Comparison of ENCODE assay signal across 16 cellular contexts in genomic region chr22:49866134-49866533, GRCh38.
"Had no signal": no experiment of that assay in that cellular context is flagged by ENCODE, and none has a peak within 500 bp of the region (broad histone marks: within the 10 kb centered on the region; RNA-seq: fewer than 3 reads in every experiment).

No MANE protein-coding gene starts in this region.

- H3K27me3 Mint-ChIP-seq: activated B cell treated with CpG ODN at 0.5 μM for 24 hours; activated CD4-positive, alpha-beta T cell treated with anti-CD3 and anti-CD28 coated beads, Interleukin-2, amount 10 ng/mL, durations not matched to agents 24 days and 14 days had no signal

- ATAC-seq: left ventricle myocardium superior had no signal

- H3K27ac Mint-ChIP-seq: activated B cell treated with CpG ODN at 0.5 μM for 24 hours; activated CD4-positive, alpha-beta T cell treated with anti-CD3 and anti-CD28 coated beads, Interleukin-2, amount 10 ng/mL, durations not matched to agents 24 days and 14 days had no signal

- H3K27me3 ChIP-seq: cardiac muscle cell, hepatocyte, sigmoid colon had no signal

- H3K36me3 ChIP-seq: cardiac muscle cell, sigmoid colon had no signal

- H3K4me3 Mint-ChIP-seq: activated B cell treated with CpG ODN at 0.5 μM for 24 hours; activated CD4-positive, alpha-beta T cell treated with anti-CD3 and anti-CD28 coated beads, Interleukin-2, amount 10 ng/mL, durations not matched to agents 24 days and 14 days had no signal

- H3K4me3 ChIP-seq: cardiac muscle cell, coronary artery, hepatocyte, sigmoid colon had no signal

- H3K4me1 ChIP-seq: sigmoid colon had no signal

- DNase-seq: activated B cell treated with CpG ODN at 0.5 μM for 24 hours; activated CD4-positive, alpha-beta T cell treated with anti-CD3 and anti-CD28 coated beads, Interleukin-2, amount 10 ng/mL, durations not matched to agents 24 days and 14 days; activated gamma-delta T cell treated with Interleukin-2 at 50 U/mL for 16 hours; activated T-cell treated with anti-CD3 and anti-CD28 coated beads, Interleukin-2, amount 50 U/mL, for 48 hours; effector CD4-positive, alpha-beta T cell; left ventricle myocardium superior; mesenchymal stem cell; sigmoid colon; stimulated activated CD4-positive, alpha-beta T cell treated with anti-CD3 and anti-CD28 coated beads, Interleukin-2, amount 100 ng/mL, for 24 hours; stimulated activated naive CD4-positive, alpha-beta T cell; substantia nigra; T1000; trophoblast cell had no signal
